ENCODE assay signal across 10 cellular contexts in the genomic region with DNA sequence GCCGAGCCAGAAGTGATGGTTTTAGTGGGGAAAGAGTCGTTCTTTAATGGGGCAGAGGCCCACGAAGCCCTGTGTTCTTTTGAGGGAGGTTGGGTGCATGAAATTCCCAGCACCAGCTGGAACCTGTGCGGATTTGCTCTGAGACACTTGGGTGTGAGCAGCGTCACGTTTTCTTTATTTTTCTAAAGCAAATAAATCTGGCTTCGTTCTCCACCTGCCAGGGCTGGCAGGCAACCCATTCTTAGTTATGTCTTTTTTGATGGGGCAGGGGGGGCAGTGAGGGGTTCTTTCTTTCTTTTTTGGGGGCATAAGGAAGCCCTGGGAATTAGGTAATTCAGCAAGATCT.
DNase-seq lines count a peak whose midpoint lies in the region; TF ChIP-seq lines count a peak whose summit lies in the region.
"Had no signal": no experiment of that assay in that cellular context is flagged by ENCODE, and none has a peak within 500 bp of the region (broad histone marks: within the 10 kb centered on the region; RNA-seq: fewer than 3 reads in every experiment).

No MANE protein-coding gene starts in this region.

- peak; percentile 11 for DNase-seq in AG04450 (ENCODE audit: low read depth, low spot score)
- DNase-seq in SJCRH30: peak in 1 of 2 experiments; percentile 24
- no peak for DNase-seq in mesenchymal stem cell
- DNase-seq in NCI-H187 treated with DMSO at 0.1 percent for 48 hours (lab: John Stamatoyannopoulos, UW): no peak
- no peak for DNase-seq in activated CD4-positive, alpha-beta T cell treated with anti-CD3 and anti-CD28 coated beads, Interleukin-2, amount 50 U/mL, for 48 hours
- no peak for DNase-seq in NCI-H1048 (lab: John Stamatoyannopoulos, UW)
- no peak for DNase-seq in tibial artery
- DNase-seq: NCI-H1694 had no signal

- H3K36me3 ChIP-seq in HUES6 (ENCODE audit: control insufficient read depth, insufficient read depth, low read length) (no peaks in the 10 kb centered on the region), SJCRH30 (no peaks in the 10 kb centered on the region), mesenchymal stem cell (ENCODE audit: control insufficient read depth in 1 of 2, insufficient read depth in 2 of 2, low read depth in 1 of 2, low read length in 2 of 2) (no peaks in the 10 kb centered on the region), tibial artery (no peaks in the 10 kb centered on the region)
- H3K36me3 ChIP-seq: right atrium auricular region had no signal

- H3K9me3 ChIP-seq in AG04450 (ENCODE audit: control insufficient read depth, insufficient read depth, low read length) (no peaks in the 10 kb centered on the region), HUES6 (ENCODE audit: control insufficient read depth, insufficient read depth, low read depth, low read length) (no peaks in the 10 kb centered on the region), SJCRH30 (replicated peaks) (no peaks in the 10 kb centered on the region), mesenchymal stem cell (ENCODE audit: control insufficient read depth, low read length) (no peaks in the 10 kb centered on the region), tibial artery (no peaks in the 10 kb centered on the region)
- H3K9me3 ChIP-seq: right atrium auricular region had no signal

- CTCF ChIA-PET in AG04450 (lab: Charles Lee): interaction anchor here (0.6 to 1.1 kb wide), 4 partner anchors 13 to 574 kb away, joined by 5 to 9 read pairs (median 6); no protein-coding TSS in a partner anchor

- H3K79me1 ChIP-seq in mesenchymal stem cell (replicated peaks; ENCODE audit: low read length, poor library complexity, severe bottlenecking): no peaks in the 10 kb centered on the region

- peak overlapping the region; percentile 91 for H2AK5ac ChIP-seq in mesenchymal stem cell (ENCODE audit: low read length, severe bottlenecking)

- peak overlapping the region; percentile 39 for H3K4me3 ChIP-seq in AG04450 (ENCODE audit: low read depth, low read length)
- H3K4me3 ChIP-seq in HUES6 (ENCODE audit: low read depth, low read length): peak overlapping the region; percentile 51
- H3K4me3 ChIP-seq in SJCRH30: peak overlapping the region; percentile 56
- H3K4me3 ChIP-seq in mesenchymal stem cell (ENCODE audit: insufficient read depth in 1 of 2, low read depth in 1 of 2, low read length in 2 of 2): peak overlapping the region in 1 of 2 experiments; percentile 54
- H3K4me3 ChIP-seq in tibial artery: no peak overlapping the region
- H3K4me3 ChIP-seq: right atrium auricular region had no signal

- H2BK12ac ChIP-seq in mesenchymal stem cell (ENCODE audit: low read length in 2 of 2): peak overlapping the region in 1 of 2 experiments; percentile 21

- no peak overlapping the region for H3K23ac ChIP-seq in mesenchymal stem cell (ENCODE audit: low read length in 2 of 2)

- H2BK15ac ChIP-seq in mesenchymal stem cell (ENCODE audit: low read depth, poor library complexity, severe bottlenecking): no peak overlapping the region

- intact Hi-C loops in tibial artery (cut with DNase I; ENCODE audit: low total_unique reads): no loop called here

- no peak overlapping the region for H4K91ac ChIP-seq in mesenchymal stem cell (ENCODE audit: low read length)

- peak overlapping the region; percentile 82 for H2BK5ac ChIP-seq in mesenchymal stem cell (ENCODE audit: low read depth, low read length, poor library complexity, severe bottlenecking)

- H3K18ac ChIP-seq in mesenchymal stem cell (ENCODE audit: low read depth in 1 of 2, low read length in 2 of 2): no peak overlapping the region

- H4K8ac ChIP-seq in mesenchymal stem cell (ENCODE audit: low read length): no peak overlapping the region

- 19% methylated on average over 7 of the region's 7 CpGs for WGBS in mesenchymal stem cell

- H2BK120ac ChIP-seq in mesenchymal stem cell (ENCODE audit: low read depth, low read length): peak overlapping the region; percentile 12

- POLR2A ChIA-PET in AG04450 (lab: Yijun Ruan, JAX): interaction anchor here (0.6 to 1.6 kb wide), 7 partner anchors 21 to 577 kb away, joined by 4 to 5 read pairs (median 4); no protein-coding TSS in a partner anchor

- H3K4ac ChIP-seq in mesenchymal stem cell (ENCODE audit: low read depth in 1 of 2, low read length in 2 of 2): no peak overlapping the region

- H3K14ac ChIP-seq in mesenchymal stem cell (ENCODE audit: low read length in 2 of 2): no peak overlapping the region

- H3K9ac ChIP-seq in HUES6 (ENCODE audit: low read length) (peak overlapping the region; percentile 51), mesenchymal stem cell (ENCODE audit: low read length) (peak overlapping the region; percentile 67)

- peak overlapping the region; percentile 87 for H3K27ac ChIP-seq in AG04450 (ENCODE audit: low read depth, low read length)
- peak overlapping the region; percentile 86; the same call in 1 of the 2 replicates for H3K27ac ChIP-seq in HUES6 (ENCODE audit: low read depth, low read length)
- H3K27ac ChIP-seq in SJCRH30: peak overlapping the region; percentile 78
- H3K27ac ChIP-seq in mesenchymal stem cell (ENCODE audit: low read length, poor library complexity, severe bottlenecking): peak overlapping the region; percentile 74
- H3K27ac ChIP-seq in tibial artery: no peak overlapping the region

- TF ChIP-seq CTCF in AG04450 (IDR thresholded peaks at IDR 0.05; ENCODE audit: low read depth, low read length) (no peak), tibial artery (IDR thresholded peaks at IDR 0.05) (no peak)

- peaks cover 18% of the 10 kb centered on the region for H3K4me1 ChIP-seq in HUES6 (ENCODE audit: control insufficient read depth, insufficient read depth, low read length)
- peaks cover 12% of the 10 kb centered on the region for H3K4me1 ChIP-seq in SJCRH30
- peaks cover 9% of the 10 kb centered on the region for H3K4me1 ChIP-seq in mesenchymal stem cell (ENCODE audit: control insufficient read depth, insufficient read depth, low read depth, low read length)
- H3K4me1 ChIP-seq in tibial artery: no peaks in the 10 kb centered on the region

- H3K4me2 ChIP-seq in mesenchymal stem cell (ENCODE audit: low read length, poor library complexity, severe bottlenecking): peak overlapping the region; percentile 12

- H3K27me3 ChIP-seq in AG04450 (ENCODE audit: control insufficient read depth, insufficient read depth, low read length): no peaks in the 10 kb centered on the region
- no peaks in the 10 kb centered on the region for H3K27me3 ChIP-seq in HUES6 (ENCODE audit: control insufficient read depth, insufficient read depth, low read length)
- no peaks in the 10 kb centered on the region for H3K27me3 ChIP-seq in SJCRH30
- peaks cover 0 to 16% of the 10 kb centered on the region in 2 experiments for H3K27me3 ChIP-seq in mesenchymal stem cell (ENCODE audit: control insufficient read depth in 1 of 2, insufficient read depth in 1 of 2, low read length in 2 of 2)
- H3K27me3 ChIP-seq in tibial artery: no peaks in the 10 kb centered on the region
- H3K27me3 ChIP-seq: right atrium auricular region had no signal

- no peak overlapping the region for H2AFZ ChIP-seq in mesenchymal stem cell (ENCODE audit: low read depth, low read length)

Comparison
In these comparisons a context has a peak if more than half of its experiments do, and no peak if none do; other contexts are left out.
1. H3K27ac ChIP-seq: peak in AG04450 (single experiment), HUES6 (single experiment), SJCRH30 (single experiment) and mesenchymal stem cell (single experiment); none in tibial artery (0 of 2).
2. H3K4me3 ChIP-seq: peak in AG04450 (single experiment), HUES6 (single experiment) and SJCRH30 (single experiment); none in tibial artery (0 of 2).